20 cellular contexts compared by ENCODE assay signal in genomic region chr4:70504733-70505132, GRCh38. TPM values are rescaled to one million over a fixed set of nuclear protein-coding genes. Genes with fewer than 3 reads are reported as not detected.
"Had no signal": no experiment of that assay in that cellular context is flagged by ENCODE, and none has a peak within 500 bp of the region (broad histone marks: within the 10 kb centered on the region; RNA-seq: fewer than 3 reads in every experiment).

No MANE protein-coding gene starts in this region.

- H3K4me3 ChIP-seq: ascending aorta, body of pancreas, coronary artery, SJCRH30 had no signal

- ATAC-seq: Panc1, Right ventricle myocardium inferior had no signal

- H3K9me3 ChIP-seq: ascending aorta, body of pancreas, SJCRH30, SK-N-SH had no signal

- H3K36me3 ChIP-seq: ascending aorta, SJCRH30, WERI-Rb-1 had no signal

- H3K9me2 ChIP-seq: SK-N-SH had no signal

- FAIRE-seq: bronchial epithelial cell had no signal

- H3K9ac ChIP-seq: SK-N-SH had no signal

- H3K27me3 ChIP-seq: ascending aorta, body of pancreas, SJCRH30 had no signal

- H3K27ac ChIP-seq: ascending aorta, body of pancreas, coronary artery, SJCRH30, WERI-Rb-1 had no signal

- DNase-seq: amniotic stem cell, NCI-H187 treated with DMSO at 0.1 percent for 48 hours, NCI-H2081 treated with DMSO at 0.1 percent for 48 hours had no signal

- H3K4me1 ChIP-seq: ascending aorta, body of pancreas, SJCRH30 had no signal

- H3K4me2 ChIP-seq: SK-N-SH had no signal

RNA-seq across cellular contexts. Expression of gene AMTN, which starts 13.6 kb away (rescaled TPM):
- total RNA-seq: activated CD4-positive, alpha-beta T cell treated with anti-CD3 and anti-CD28 coated beads for 36 hours; activated CD8-positive, alpha-beta T cell treated with anti-CD3 and anti-CD28 coated beads for 36 hours; activated naive CD4-positive, alpha-beta T cell treated with anti-CD3 and anti-CD28 coated beads, Interleukin-2, amount 50 U/mL, for 72 hours; activated T-cell treated with anti-CD3 and anti-CD28 coated beads, Interleukin-2, amount 50 U/mL, for 4 hours; ascending aorta; body of pancreas; chondrocyte; MCF 10A; Right ventricle myocardium inferior; T-helper 2 cell treated with Interferon-gamma antibody and Interleukin-4, amounts not matched to agents 100 ng/mL and 5 ng/mL, for 36 hours had no signal
- polyA plus RNA-seq: SK-N-SH had no signal

RNA-seq across cellular contexts. Expression of gene MUC7, which starts 32.7 kb away (rescaled TPM):
- total RNA-seq: activated CD4-positive, alpha-beta T cell treated with anti-CD3 and anti-CD28 coated beads for 36 hours; activated CD8-positive, alpha-beta T cell treated with anti-CD3 and anti-CD28 coated beads for 36 hours; activated naive CD4-positive, alpha-beta T cell treated with anti-CD3 and anti-CD28 coated beads, Interleukin-2, amount 50 U/mL, for 72 hours; activated T-cell treated with anti-CD3 and anti-CD28 coated beads, Interleukin-2, amount 50 U/mL, for 4 hours; ascending aorta; body of pancreas; bronchial epithelial cell; chondrocyte; LHCN-M2; MCF 10A; Right ventricle myocardium inferior; T-helper 2 cell treated with Interferon-gamma antibody and Interleukin-4, amounts not matched to agents 100 ng/mL and 5 ng/mL, for 36 hours had no signal
- polyA plus RNA-seq: SK-N-SH had no signal
